Comparison of ENCODE assay signal across 5 cellular contexts in genomic region chr1:3911521-3911845, GRCh38.
"Had no signal": no experiment of that assay in that cellular context is flagged by ENCODE, and none has a peak within 500 bp of the region (broad histone marks: within the 10 kb centered on the region; RNA-seq: fewer than 3 reads in every experiment).

No MANE protein-coding gene starts in this region.

- H3K4me3 ChIP-seq: ascending aorta, left lung, mucosa of descending colon, tibial nerve, vagina had no signal

- H3K27ac ChIP-seq: ascending aorta, left lung, tibial nerve, vagina had no signal

- H3K36me3 ChIP-seq: ascending aorta, left lung, tibial nerve, vagina had no signal

- H3K27me3 ChIP-seq: vagina had no signal

- H3K9me3 ChIP-seq: ascending aorta, left lung, mucosa of descending colon, tibial nerve, vagina had no signal

- H3K4me1 ChIP-seq: ascending aorta, left lung had no signal
